8 cellular contexts compared by ENCODE assay signal in the genomic region with DNA sequence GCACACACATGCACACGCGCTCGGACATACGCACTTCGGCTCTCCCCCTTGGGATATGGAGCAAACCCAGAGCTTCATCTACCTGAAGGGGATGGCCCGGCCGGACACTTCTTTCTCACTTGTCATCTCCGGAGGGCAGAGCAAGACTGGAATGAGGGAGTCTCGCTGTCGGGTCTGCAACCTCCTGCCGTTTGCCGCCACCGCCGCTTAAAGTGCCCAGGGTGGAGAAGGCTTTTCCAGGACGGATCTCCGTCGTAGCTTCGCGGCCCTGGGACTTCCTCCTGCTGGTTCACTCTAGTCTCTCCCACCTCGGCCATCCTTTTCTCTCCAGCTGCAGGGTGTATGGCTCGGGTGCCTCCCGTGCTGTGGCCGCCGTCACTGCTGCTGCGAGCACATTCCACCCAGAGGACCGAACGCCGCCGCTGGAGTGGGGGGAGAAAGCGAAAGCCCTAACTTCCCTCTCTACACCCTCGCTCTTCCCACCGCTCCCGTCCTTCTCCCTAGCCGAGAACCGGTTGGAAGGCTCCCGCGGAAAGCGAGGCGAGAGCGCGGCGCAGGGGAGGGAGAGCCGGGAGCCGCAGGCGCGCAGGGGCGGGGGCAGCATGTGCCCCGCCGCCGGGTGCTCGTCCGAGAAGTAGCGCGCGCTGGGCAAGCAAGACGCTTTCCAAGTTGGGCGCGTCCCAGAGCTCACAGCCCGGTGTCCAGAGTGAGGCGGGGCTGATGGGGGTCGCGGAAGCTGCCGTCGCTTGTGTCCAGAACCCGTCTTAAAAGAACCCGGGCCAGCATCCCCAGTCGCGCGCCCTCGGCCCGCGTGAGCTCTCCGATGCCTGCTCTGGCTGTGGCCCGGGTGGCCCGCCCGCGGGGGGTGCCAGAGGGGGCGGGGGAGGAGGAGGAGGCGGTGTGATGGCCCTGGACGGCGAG. TPM values are rescaled to one million over a fixed set of nuclear protein-coding genes. Genes with fewer than 3 reads are reported as not detected.
DNase-seq lines count a peak whose midpoint lies in the region; ATAC-seq, FAIRE-seq and TF ChIP-seq lines count a peak whose summit lies in the region.

A gene with protein sequence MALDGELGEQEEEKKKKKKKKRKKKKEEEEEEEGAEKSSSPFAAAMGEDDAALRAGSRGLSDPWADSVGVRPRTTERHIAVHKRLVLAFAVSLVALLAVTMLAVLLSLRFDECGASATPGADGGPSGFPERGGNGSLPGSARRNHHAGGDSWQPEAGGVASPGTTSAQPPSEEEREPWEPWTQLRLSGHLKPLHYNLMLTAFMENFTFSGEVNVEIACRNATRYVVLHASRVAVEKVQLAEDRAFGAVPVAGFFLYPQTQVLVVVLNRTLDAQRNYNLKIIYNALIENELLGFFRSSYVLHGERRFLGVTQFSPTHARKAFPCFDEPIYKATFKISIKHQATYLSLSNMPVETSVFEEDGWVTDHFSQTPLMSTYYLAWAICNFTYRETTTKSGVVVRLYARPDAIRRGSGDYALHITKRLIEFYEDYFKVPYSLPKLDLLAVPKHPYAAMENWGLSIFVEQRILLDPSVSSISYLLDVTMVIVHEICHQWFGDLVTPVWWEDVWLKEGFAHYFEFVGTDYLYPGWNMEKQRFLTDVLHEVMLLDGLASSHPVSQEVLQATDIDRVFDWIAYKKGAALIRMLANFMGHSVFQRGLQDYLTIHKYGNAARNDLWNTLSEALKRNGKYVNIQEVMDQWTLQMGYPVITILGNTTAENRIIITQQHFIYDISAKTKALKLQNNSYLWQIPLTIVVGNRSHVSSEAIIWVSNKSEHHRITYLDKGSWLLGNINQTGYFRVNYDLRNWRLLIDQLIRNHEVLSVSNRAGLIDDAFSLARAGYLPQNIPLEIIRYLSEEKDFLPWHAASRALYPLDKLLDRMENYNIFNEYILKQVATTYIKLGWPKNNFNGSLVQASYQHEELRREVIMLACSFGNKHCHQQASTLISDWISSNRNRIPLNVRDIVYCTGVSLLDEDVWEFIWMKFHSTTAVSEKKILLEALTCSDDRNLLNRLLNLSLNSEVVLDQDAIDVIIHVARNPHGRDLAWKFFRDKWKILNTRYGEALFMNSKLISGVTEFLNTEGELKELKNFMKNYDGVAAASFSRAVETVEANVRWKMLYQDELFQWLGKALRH (plus strand): TSS at position 630 of the 921 bp plus-strand sequence. CDS start 274 bp downstream, at position 904.

- no peaks in the 10 kb centered on the region for H3K9me3 Mint-ChIP-seq in activated CD8-positive, alpha-beta T cell treated with anti-CD3 and anti-CD28 coated beads for 36 hours

- H3K36me3 ChIP-seq in HAP-1 (replicated peaks) (no peaks in the 10 kb centered on the region), cardiac muscle cell (no peaks in the 10 kb centered on the region), pancreas (no peaks in the 10 kb centered on the region)

- peaks cover 4% of the 10 kb centered on the region for H3K4me1 Mint-ChIP-seq in activated CD8-positive, alpha-beta T cell treated with anti-CD3 and anti-CD28 coated beads for 36 hours (ENCODE audit: low read depth)

- H3K4me3 ChIP-seq in HAP-1 (peak within 1 kb of the TSS; percentile 54), cardiac muscle cell (peak within 1 kb of the TSS; percentile 44), pancreas (peak within 1 kb of the TSS; percentile 57 to 71 (median 62))

- ATAC-seq in activated CD8-positive, alpha-beta T cell treated with anti-CD3 and anti-CD28 coated beads for 36 hours = no peak
- ATAC-seq in pancreas (peak; percentile 52 to 73 (median 60)), GM18511 (IDR thresholded peaks at IDR 0.05; ENCODE audit: unreplicated experiment) (no peak)

- intact Hi-C loops in activated CD8-positive, alpha-beta T cell treated with anti-CD3 and anti-CD28 coated beads for 36 hours (cut with micrococcal nuclease) = loop anchor here (5.0 kb wide), 1 partner anchor 255 kb away; no protein-coding TSS in a partner anchor
- intact Hi-C loops in pancreas (cut with DNase I) = no loop called here

- FAIRE-seq in pancreas (lab: Jason Lieb, UNC) = no peak

- TF ChIP-seq CTCF in activated CD8-positive, alpha-beta T cell treated with anti-CD3 and anti-CD28 coated beads for 36 hours (IDR thresholded peaks at IDR 0.05) = no peak
- TF ChIP-seq CTCF in cardiac muscle cell (IDR thresholded peaks at IDR 0.05; ENCODE audit: low read depth, low read length) = no peak
- no peak for TF ChIP-seq CTCF in pancreas (IDR thresholded peaks at IDR 0.05)

- WGBS in pancreas, 2 donors = 0 to 1% methylated on average over 72 to 81 of the region's 81 CpGs

- H3K27ac Mint-ChIP-seq in activated CD8-positive, alpha-beta T cell treated with anti-CD3 and anti-CD28 coated beads for 36 hours = no peak within 1 kb of the TSS

- H3K4me3 Mint-ChIP-seq in activated CD8-positive, alpha-beta T cell treated with anti-CD3 and anti-CD28 coated beads for 36 hours = no peak within 1 kb of the TSS

- peaks cover 47% of the 10 kb centered on the region for H3K27me3 Mint-ChIP-seq in activated CD8-positive, alpha-beta T cell treated with anti-CD3 and anti-CD28 coated beads for 36 hours

- CTCF ChIA-PET in activated CD8-positive, alpha-beta T cell treated with anti-CD3 and anti-CD28 coated beads for 36 hours (lab: Charles Lee) = no interaction called here

- H3K27me3 ChIP-seq in HAP-1 (ENCODE audit: low read depth) (peaks cover 15% of the 10 kb centered on the region), cardiac muscle cell (peaks cover 77% of the 10 kb centered on the region), pancreas (no peaks in the 10 kb centered on the region)

- H3K9me3 ChIP-seq in HAP-1 (no peaks in the 10 kb centered on the region), cardiac muscle cell (ENCODE audit: low read depth) (no peaks in the 10 kb centered on the region), pancreas (no peaks in the 10 kb centered on the region)

- H3K36me3 Mint-ChIP-seq in activated CD8-positive, alpha-beta T cell treated with anti-CD3 and anti-CD28 coated beads for 36 hours (ENCODE audit: low read depth) = no peaks in the 10 kb centered on the region

- in situ Hi-C loops in HAP-1 (cut with MboI; ENCODE audit: low sequenced_read_pairs) = no loop called here

- H3K27ac ChIP-seq in cardiac muscle cell (no peak within 1 kb of the TSS), pancreas (peak within 1 kb of the TSS; percentile 77 to 93 (median 80))

- DNase-seq in AG08396 (ENCODE audit: low spot score) = peak; percentile 62
- peak; percentile 59 to 69 for DNase-seq in HAP-1 (ENCODE audit: low spot score in 2 of 2)
- DNase-seq in activated CD8-positive, alpha-beta T cell treated with anti-CD3 and anti-CD28 coated beads for 36 hours = peak; percentile 2
- peak; percentile 35 to 63 for DNase-seq in cardiac muscle cell (ENCODE audit: low read depth in 1 of 2, low spot score in 1 of 2)
- DNase-seq in pancreas = peak; percentile 72 to 89 (median 78)
- no peak for DNase-seq in GM19240 (ENCODE audit: insufficient read length, low spot score)
- DNase-seq in SKM-1 (lab: John Stamatoyannopoulos, UW; ENCODE audit: unreplicated experiment) = no peak

- H3K4me1 ChIP-seq in HAP-1 (peaks cover 10% of the 10 kb centered on the region; the same call in 1 of the 2 replicates), cardiac muscle cell (ENCODE audit: low read depth) (no peaks in the 10 kb centered on the region), pancreas (peaks cover 0 to 15% (median 5%) of the 10 kb centered on the region in 3 donors)

- POLR2A ChIA-PET in activated CD8-positive, alpha-beta T cell treated with anti-CD3 and anti-CD28 coated beads for 36 hours (lab: Charles Lee) = no interaction called here

RNA-seq across cellular contexts. Expression of the gene that starts here (rescaled TPM):
- total RNA-seq in activated CD8-positive, alpha-beta T cell treated with anti-CD3 and anti-CD28 coated beads for 36 hours = not detected
- total RNA-seq in cardiac muscle cell = 0.11 TPM in 1 of 2 replicates, not detected in the other
- not detected in 2 replicates for polyA plus RNA-seq in cardiac muscle cell
- 10 to 100 TPM in 5 of 6 donors, 1 to 10 TPM in 1; 8.1 to 30.2 (median 22.7) TPM for total RNA-seq in pancreas
- 1 to 10 TPM; 1.9 to 2.2 TPM for polyA plus RNA-seq in pancreas

Comparison
In these comparisons a context has a peak if more than half of its experiments do, and no peak if none do; other contexts are left out.
1. Peak in DNase-seq in activated CD8-positive, alpha-beta T cell treated with anti-CD3 and anti-CD28 coated beads for 36 hours; RNA of the gene not detected or under 1 TPM.
2. Peak in DNase-seq and H3K4me3 ChIP-seq in cardiac muscle cell; RNA of the gene not detected or under 1 TPM.
3. DNase-seq: peak in AG08396 (single experiment), HAP-1 (2 of 2) and pancreas (6 of 6); none in GM19240 (single experiment) and SKM-1 (single experiment).
4. ATAC-seq: peak in pancreas (4 of 4); none in activated CD8-positive, alpha-beta T cell treated with anti-CD3 and anti-CD28 coated beads for 36 hours (single experiment) and GM18511 (single experiment).
5. Peak in every context shown above with its lines, with median percentiles within 50 percentile points of each other: H3K4me3 ChIP-seq.